ENCODE assay signal across 8 cellular contexts in genomic region chr3:194364652-194365434, GRCh38.
DNase-seq lines count a peak whose midpoint lies in the region; ATAC-seq and TF ChIP-seq lines count a peak whose summit lies in the region.

No MANE protein-coding gene starts in this region.

- DNase-seq in GM03348 (ENCODE audit: low spot score) (peak; percentile 86), NCI-H2107 treated with DMSO at 0.1 percent for 48 hours (lab: John Stamatoyannopoulos, UW; ENCODE audit: unreplicated experiment) (peak; percentile 81), dedifferentiated amniotic fluid mesenchymal stem cell (ENCODE audit: extremely low spot score) (peak; percentile 26), nephron progenitor cell (peak; percentile 48), iPS-NIHi7 (ENCODE audit: extremely low spot score) (no peak)
- no peak for DNase-seq in activated CD4-positive, alpha-beta T cell treated with anti-CD3 and anti-CD28 coated beads for 4 hours

- no peak overlapping the region for H3K4me3 Mint-ChIP-seq in nephron progenitor cell

- peaks cover 43% of the 10 kb centered on the region for H3K27me3 Mint-ChIP-seq in nephron progenitor cell (ENCODE audit: low read depth, poor library complexity)

- H3K4me1 Mint-ChIP-seq in nephron progenitor cell = peaks cover 55% of the 10 kb centered on the region

- no peak for ATAC-seq in GM18502 (IDR thresholded peaks at IDR 0.05; ENCODE audit: poor library complexity, unreplicated experiment)
- no peak for ATAC-seq in GM18873 (IDR thresholded peaks at IDR 0.05; ENCODE audit: low FRiP score, unreplicated experiment)

- H3K27ac Mint-ChIP-seq in nephron progenitor cell = no peak overlapping the region

- no peaks in the 10 kb centered on the region for H3K9me3 Mint-ChIP-seq in nephron progenitor cell

- H3K36me3 Mint-ChIP-seq in nephron progenitor cell (ENCODE audit: low read depth) = no peaks in the 10 kb centered on the region

- no peak for TF ChIP-seq CTCF in nephron progenitor cell (IDR thresholded peaks at IDR 0.05)

Comparison
In these comparisons a context has a peak if more than half of its experiments do, and no peak if none do; other contexts are left out.
1. DNase-seq: peak in GM03348 (single experiment), NCI-H2107 treated with DMSO at 0.1 percent for 48 hours (single experiment), dedifferentiated amniotic fluid mesenchymal stem cell (single experiment) and nephron progenitor cell (single experiment); none in iPS-NIHi7 (single experiment) and activated CD4-positive, alpha-beta T cell treated with anti-CD3 and anti-CD28 coated beads for 4 hours (0 of 2).